ENCODE assay signal across 1 cellular context in the genomic region with DNA sequence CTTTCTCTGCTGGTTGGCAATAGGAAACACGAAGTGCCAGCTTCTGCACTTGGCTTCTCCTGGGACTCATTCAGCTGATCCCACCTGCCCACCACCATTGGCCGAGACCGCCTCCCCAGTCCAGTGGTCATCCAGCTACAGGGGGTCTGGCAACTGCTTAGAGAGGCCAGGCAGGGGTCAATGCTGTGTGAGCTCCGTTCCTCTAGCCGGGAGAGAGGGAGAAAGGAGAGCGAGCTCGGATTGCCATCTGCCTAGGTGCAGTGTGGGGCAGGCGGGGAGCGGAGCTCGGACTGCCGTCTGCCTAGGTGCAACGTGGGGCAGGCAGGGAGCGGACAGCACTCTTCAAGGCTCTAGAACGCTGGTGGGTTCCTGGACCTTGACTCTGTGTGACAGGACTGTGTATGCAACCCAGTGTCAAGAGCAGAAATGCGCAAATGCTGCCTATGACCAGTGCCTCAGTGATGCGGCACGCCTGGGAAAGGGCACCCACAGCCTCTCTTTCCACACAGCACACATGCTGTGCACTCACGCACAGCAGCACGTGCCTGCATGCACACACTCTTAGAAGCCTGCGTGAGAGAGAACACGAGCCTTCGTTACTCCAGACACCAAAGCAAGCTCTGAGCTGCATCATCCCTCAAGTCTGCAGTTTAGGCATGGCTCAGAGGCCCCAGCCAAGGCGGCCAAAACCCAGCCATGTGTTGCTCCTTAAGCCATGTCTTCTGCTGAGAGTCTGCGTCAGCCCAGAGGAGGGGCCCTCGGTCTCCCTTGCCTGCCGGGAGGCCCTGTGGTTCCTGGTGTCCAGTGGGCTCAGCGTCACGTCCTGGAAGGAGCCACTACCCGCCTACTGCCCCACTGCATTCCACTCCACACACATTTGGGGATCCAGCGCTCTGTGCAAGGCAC.
TF ChIP-seq lines count a peak whose summit lies in the region.

No MANE protein-coding gene starts in this region.

TF ChIP-seq in H1, 55 proteins besides CTCF, POLR2A, EP300 and RAD21 (continued from another document):
- TF ChIP-seq SIRT6 (IDR thresholded peaks at IDR 0.05; ENCODE audit: low read length): no peak
- TF ChIP-seq CHD2 (IDR thresholded peaks at IDR 0.05; ENCODE audit: low read length): no peak
- no peak for TF ChIP-seq SUZ12 (IDR thresholded peaks at IDR 0.05; ENCODE audit: low read length)
- TF ChIP-seq, protein P1, sequence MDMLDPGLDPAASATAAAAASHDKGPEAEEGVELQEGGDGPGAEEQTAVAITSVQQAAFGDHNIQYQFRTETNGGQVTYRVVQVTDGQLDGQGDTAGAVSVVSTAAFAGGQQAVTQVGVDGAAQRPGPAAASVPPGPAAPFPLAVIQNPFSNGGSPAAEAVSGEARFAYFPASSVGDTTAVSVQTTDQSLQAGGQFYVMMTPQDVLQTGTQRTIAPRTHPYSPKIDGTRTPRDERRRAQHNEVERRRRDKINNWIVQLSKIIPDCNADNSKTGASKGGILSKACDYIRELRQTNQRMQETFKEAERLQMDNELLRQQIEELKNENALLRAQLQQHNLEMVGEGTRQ (IDR thresholded peaks at IDR 0.05; ENCODE audit: low read length): no peak
- TF ChIP-seq HDAC6 (IDR thresholded peaks at IDR 0.05; ENCODE audit: low read depth, low read length): no peak
- no peak for TF ChIP-seq HDAC2 (IDR thresholded peaks at IDR 0.05; ENCODE audit: borderline replicate concordance in 1 of 2, low read depth in 2 of 2, low read length in 2 of 2)
- no peak for TF ChIP-seq GABPA (IDR thresholded peaks at IDR 0.05; ENCODE audit: borderline replicate concordance, insufficient read depth, low read length)
- no peak for TF ChIP-seq NANOG (IDR thresholded peaks at IDR 0.05; ENCODE audit: insufficient read depth, low read depth, low read length, poor library complexity, severe bottlenecking)
- TF ChIP-seq, protein P2, sequence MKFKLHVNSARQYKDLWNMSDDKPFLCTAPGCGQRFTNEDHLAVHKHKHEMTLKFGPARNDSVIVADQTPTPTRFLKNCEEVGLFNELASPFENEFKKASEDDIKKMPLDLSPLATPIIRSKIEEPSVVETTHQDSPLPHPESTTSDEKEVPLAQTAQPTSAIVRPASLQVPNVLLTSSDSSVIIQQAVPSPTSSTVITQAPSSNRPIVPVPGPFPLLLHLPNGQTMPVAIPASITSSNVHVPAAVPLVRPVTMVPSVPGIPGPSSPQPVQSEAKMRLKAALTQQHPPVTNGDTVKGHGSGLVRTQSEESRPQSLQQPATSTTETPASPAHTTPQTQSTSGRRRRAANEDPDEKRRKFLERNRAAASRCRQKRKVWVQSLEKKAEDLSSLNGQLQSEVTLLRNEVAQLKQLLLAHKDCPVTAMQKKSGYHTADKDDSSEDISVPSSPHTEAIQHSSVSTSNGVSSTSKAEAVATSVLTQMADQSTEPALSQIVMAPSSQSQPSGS (IDR thresholded peaks at IDR 0.05; ENCODE audit: low read length): no peak
- no peak for TF ChIP-seq RNF2 (IDR thresholded peaks at IDR 0.05; ENCODE audit: borderline replicate concordance, low read depth, low read length, missing control alignments, poor library complexity, severe bottlenecking)
- no peak for TF ChIP-seq SP1 (IDR thresholded peaks at IDR 0.05; ENCODE audit: low read depth, low read length)
